In the genomic region with DNA sequence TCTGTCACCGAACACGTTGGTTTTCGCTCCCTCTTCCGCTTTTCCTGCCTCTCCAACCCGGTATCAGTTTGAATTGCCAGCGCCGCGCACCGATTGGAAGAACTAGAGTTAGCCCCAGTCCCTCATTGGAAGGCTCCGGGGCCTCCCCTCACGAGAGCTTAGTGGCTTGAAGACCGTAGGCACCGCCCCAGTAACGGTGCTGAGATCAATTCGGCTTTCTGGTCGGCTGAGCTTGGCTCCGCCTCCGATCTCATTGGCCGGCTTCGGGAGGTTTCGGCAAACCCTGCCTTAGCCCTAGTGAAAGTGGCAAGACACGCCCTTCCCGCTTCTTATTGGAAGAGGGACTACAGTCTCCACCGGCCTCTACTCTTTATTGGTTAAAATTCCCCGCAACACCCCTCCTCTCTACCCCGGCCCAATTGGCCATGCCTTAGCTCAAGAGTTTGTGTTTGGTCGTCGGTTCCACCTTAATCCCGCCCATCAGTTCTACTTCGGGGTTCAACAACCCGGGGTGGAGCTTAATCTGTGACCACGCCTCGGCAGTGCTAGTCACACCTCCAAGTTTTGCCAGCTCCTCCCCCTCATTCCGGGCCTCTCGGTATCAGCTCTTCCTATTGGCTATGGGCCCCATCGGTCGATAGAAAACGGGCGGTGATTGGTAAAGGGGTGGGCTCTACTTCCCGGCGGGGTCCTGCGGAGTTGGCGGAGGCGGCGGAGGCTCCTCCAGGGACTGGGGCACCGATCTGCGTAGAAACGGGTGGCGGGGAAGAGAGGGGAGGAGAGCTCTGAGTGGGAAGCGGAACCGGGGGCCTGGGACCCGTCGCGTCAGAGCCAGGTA, we compare ENCODE assay signal across 8 cellular contexts.
DNase-seq lines count a peak whose midpoint lies in the region; ATAC-seq lines count a peak whose summit lies in the region.
"Not testable (repeated sequence)": the region's sequence is repeated elsewhere in the genome, so short reads cannot be mapped to it uniquely, and the experiment has no call there.

Gene FAM72B (minus strand): TSS at position 51 of the 838 bp plus-strand sequence. CDS start 851 bp downstream, outside the sequence.
Gene SRGAP2C (plus strand): TSS at position 686 of the 838 bp plus-strand sequence. CDS start 2,472 bp downstream, outside the sequence.

- peak; percentile 75 for ATAC-seq in GM19043 (IDR thresholded peaks at IDR 0.05; ENCODE audit: low read depth, unreplicated experiment)
- ATAC-seq in HG03342 (IDR thresholded peaks at IDR 0.05; ENCODE audit: unreplicated experiment) = peak; percentile 84

- DNase-seq in AG08396 (ENCODE audit: low spot score) (peak; percentile 86), NCI-H446 (lab: John Stamatoyannopoulos, UW) (peak; percentile 97 to 98), caudate nucleus (lab: John Stamatoyannopoulos, UW) (peak; percentile 47 to 100 (median 98)), inferior parietal cortex (ENCODE audit: extremely low spot score) (peak; percentile 97)
- peak; percentile 64 to 91 (median 82) for DNase-seq in activated CD4-positive, CD25-positive, alpha-beta regulatory T cell (lab: John Stamatoyannopoulos, UW)
- DNase-seq in stimulated activated CD4-positive, alpha-beta T cell treated with anti-CD3 and anti-CD28 coated beads, Interleukin-12 subunit alpha, Interleukin-12 subunit beta, amount 100 ng/mL, for 48 hours (ENCODE audit: low read depth in 2 of 3, low spot score in 1 of 3) = peak; percentile 78 to 89 (median 85)

- H3K27ac ChIP-seq in caudate nucleus (ENCODE audit: low read depth, low read length) = not testable (repeated sequence)
